32 cellular contexts compared by ENCODE assay signal in genomic region chr5:176461349-176461748, GRCh38.
"Had no signal": no experiment of that assay in that cellular context is flagged by ENCODE, and none has a peak within 500 bp of the region (broad histone marks: within the 10 kb centered on the region; RNA-seq: fewer than 3 reads in every experiment).

No MANE protein-coding gene starts in this region.

- H3K9me3 ChIP-seq: esophagus muscularis mucosa, gastrocnemius medialis, heart right ventricle had no signal

- H3K9me3 Mint-ChIP-seq: activated B cell treated with CpG ODN at 0.5 μM for 24 hours; activated CD8-positive, alpha-beta T cell treated with anti-CD3 and anti-CD28 coated beads for 36 hours; activated T-cell treated with anti-CD3 and anti-CD28 coated beads, Interleukin-2, amount 50 U/mL, for 4 hours; activated T-helper 17 cell treated with anti-CD3 and anti-CD28 coated beads, Interleukin-2, amount 50 U/mL, for 72 hours; central memory CD8-positive, alpha-beta T cell; dendritic cell treated with granulocyte-macrophage colony-stimulating factor and Interleukin-4, amounts not matched to agents 40 ng/mL and 50 ng/mL, for 4 days; effector memory CD8-positive, alpha-beta T cell had no signal

- H3K4me3 Mint-ChIP-seq: activated B cell treated with CpG ODN at 0.5 μM for 24 hours; activated CD8-positive, alpha-beta T cell treated with anti-CD3 and anti-CD28 coated beads for 36 hours; activated naive CD8-positive, alpha-beta T cell; activated T-cell treated with anti-CD3 and anti-CD28 coated beads, Interleukin-2, amount 50 U/mL, for 4 hours; activated T-helper 17 cell treated with anti-CD3 and anti-CD28 coated beads, Interleukin-2, amount 50 U/mL, for 72 hours; central memory CD8-positive, alpha-beta T cell; dendritic cell treated with granulocyte-macrophage colony-stimulating factor and Interleukin-4, amounts not matched to agents 40 ng/mL and 50 ng/mL, for 4 days; effector memory CD8-positive, alpha-beta T cell; T-helper 17 cell; T-helper 2 cell treated with Interferon-gamma antibody and Interleukin-4, amounts not matched to agents 5 μg/mL and 100 μg/mL, for 36 hours had no signal

- H3K4me3 ChIP-seq: coronary artery, dorsolateral prefrontal cortex, esophagus muscularis mucosa, gastrocnemius medialis, heart right ventricle had no signal

- ATAC-seq: activated CD4-positive, CD25-positive, alpha-beta regulatory T cell treated with anti-CD3 and anti-CD28 coated beads, Interleukin-2, amount 50 U/mL, for 24 hours; activated CD8-positive, alpha-beta T cell treated with anti-CD3 and anti-CD28 coated beads for 36 hours; activated T-cell treated with anti-CD3 and anti-CD28 coated beads, Interleukin-2, amount 50 U/mL, for 4 hours; activated T-helper 17 cell treated with anti-CD3 and anti-CD28 coated beads, Interleukin-2, amount 50 U/mL, for 72 hours; effector memory CD8-positive, alpha-beta T cell; foreskin keratinocyte; gastrocnemius medialis; heart right ventricle; T-helper 17 cell had no signal

- H3K27me3 Mint-ChIP-seq: activated B cell treated with CpG ODN at 0.5 μM for 24 hours; activated CD8-positive, alpha-beta T cell treated with anti-CD3 and anti-CD28 coated beads for 36 hours; activated naive CD8-positive, alpha-beta T cell; activated T-helper 17 cell treated with anti-CD3 and anti-CD28 coated beads, Interleukin-2, amount 50 U/mL, for 72 hours; central memory CD8-positive, alpha-beta T cell; dendritic cell treated with granulocyte-macrophage colony-stimulating factor and Interleukin-4, amounts not matched to agents 40 ng/mL and 50 ng/mL, for 4 days; effector memory CD8-positive, alpha-beta T cell; T-helper 17 cell had no signal

- H3K36me3 ChIP-seq: brain microvascular endothelial cell, gastrocnemius medialis, WERI-Rb-1 had no signal

- DNase-seq: activated B cell treated with CpG ODN at 0.5 μM for 24 hours; activated CD4-positive, alpha-beta T cell treated with anti-CD3 and anti-CD28 coated beads for 48 hours; activated CD4-positive, alpha-beta T cell treated with anti-CD3 and anti-CD28 coated beads, Interleukin-2, amount 50 U/mL, for 1 hour; activated CD4-positive, alpha-beta T cell treated with anti-CD3 and anti-CD28 coated beads, Interleukin-2, amount 50 U/mL, for 48 hours; activated CD8-positive, alpha-beta memory T cell treated with anti-CD3 and anti-CD28 coated beads for 24 hours; activated CD8-positive, alpha-beta T cell treated with anti-CD3 and anti-CD28 coated beads for 36 hours; activated effector memory CD4-positive, alpha-beta T cell treated with Interleukin-2 at 50 U/mL for 16 hours; activated gamma-delta T cell treated with Interleukin-2 at 50 U/mL for 16 hours; activated naive CD4-positive, alpha-beta T cell treated with anti-CD3 and anti-CD28 coated beads, Interleukin-2, amount 50 U/mL, for 16 hours; activated naive CD4-positive, alpha-beta T cell treated with Interleukin-2 at 50 U/mL for 16 hours; activated T-cell treated with anti-CD3 and anti-CD28 coated beads, Interleukin-2, amount 50 U/mL, for 4 hours; amniotic stem cell; anterior cingulate cortex; brain microvascular endothelial cell; dorsolateral prefrontal cortex; effector CD4-positive, alpha-beta T cell; effector memory CD8-positive, alpha-beta T cell; erythroblast; foreskin keratinocyte; gastrocnemius medialis; heart right ventricle; T-helper 17 cell; T1000; WERI-Rb-1 had no signal

- H3K27ac ChIP-seq: brain microvascular endothelial cell, coronary artery, dorsolateral prefrontal cortex, esophagus muscularis mucosa, foreskin keratinocyte, heart right ventricle, WERI-Rb-1 had no signal

- H3K27me3 ChIP-seq: brain microvascular endothelial cell, dorsolateral prefrontal cortex, esophagus muscularis mucosa, foreskin keratinocyte, gastrocnemius medialis, heart right ventricle had no signal

- H3K27ac Mint-ChIP-seq: activated B cell treated with CpG ODN at 0.5 μM for 24 hours; activated CD8-positive, alpha-beta T cell treated with anti-CD3 and anti-CD28 coated beads for 36 hours; activated naive CD8-positive, alpha-beta T cell; activated T-helper 17 cell treated with anti-CD3 and anti-CD28 coated beads, Interleukin-2, amount 50 U/mL, for 72 hours; dendritic cell treated with granulocyte-macrophage colony-stimulating factor and Interleukin-4, amounts not matched to agents 40 ng/mL and 50 ng/mL, for 4 days; T-helper 17 cell had no signal
